ENCODE assay signal across 15 cellular contexts in genomic region chr10:18949391-18949790, GRCh38.
DNase-seq lines count a peak whose midpoint lies in the region; ATAC-seq and TF ChIP-seq lines count a peak whose summit lies in the region.
"Had no signal": no experiment of that assay in that cellular context is flagged by ENCODE, and none has a peak within 500 bp of the region (broad histone marks: within the 10 kb centered on the region; RNA-seq: fewer than 3 reads in every experiment).

No MANE protein-coding gene starts in this region.

- no peaks in the 10 kb centered on the region for H3K27me3 ChIP-seq in KMS-11 (ENCODE audit: insufficient read depth, low read depth)
- no peaks in the 10 kb centered on the region for H3K27me3 ChIP-seq in sigmoid colon
- no peaks in the 10 kb centered on the region for H3K27me3 ChIP-seq in Karpas-422 (ENCODE audit: low read length)
- H3K27me3 ChIP-seq: BE2C had no signal

- peak; percentile 30 for DNase-seq in amniotic epithelial cell (ENCODE audit: low read depth)
- DNase-seq in fibroblast of the aortic adventitia (ENCODE audit: low read depth) = peak; percentile 14
- no peak for DNase-seq in anterior cingulate cortex (lab: John Stamatoyannopoulos, UW)
- DNase-seq in sigmoid colon = no peak
- DNase-seq in Karpas-422 = no peak
- DNase-seq: BE2C; CD4-positive, alpha-beta memory T cell; DMS153; DMS79 treated with DMSO at 0.1 percent for 48 hours; EL; GM23248 had no signal

- no peak for TF ChIP-seq EP300 in sigmoid colon (IDR thresholded peaks at IDR 0.05)

- no peak for ATAC-seq in esophagus mucosa
- ATAC-seq: A549 had no signal

- no peaks in the 10 kb centered on the region for H3K9me3 ChIP-seq in sigmoid colon
- H3K9me3 ChIP-seq in Karpas-422 (ENCODE audit: low read length) = peaks cover 10% of the 10 kb centered on the region
- H3K9me3 ChIP-seq: A549, BE2C had no signal

- H3K36me3 ChIP-seq in KMS-11 (ENCODE audit: insufficient read depth) = no peaks in the 10 kb centered on the region
- H3K36me3 ChIP-seq in sigmoid colon = no peaks in the 10 kb centered on the region
- no peaks in the 10 kb centered on the region for H3K36me3 ChIP-seq in Karpas-422 (ENCODE audit: insufficient read depth, low read length)
- H3K36me3 ChIP-seq: BE2C had no signal

- H2AFZ ChIP-seq in KMS-11 (ENCODE audit: low read depth) (no peak overlapping the region), Karpas-422 (ENCODE audit: low read length) (no peak overlapping the region)
- H2AFZ ChIP-seq: GM23248 had no signal

- H3K4me1 ChIP-seq in KMS-11 (ENCODE audit: low read depth, poor library complexity, severe bottlenecking) (peaks cover 15% of the 10 kb centered on the region), sigmoid colon (no peaks in the 10 kb centered on the region), Karpas-422 (ENCODE audit: low read length) (no peaks in the 10 kb centered on the region)
- H3K4me1 ChIP-seq: A549, BE2C had no signal

- H3K4me3 ChIP-seq in KMS-11 (IDR thresholded peaks at IDR 0.05; ENCODE audit: insufficient read depth, low read depth, low read length) (no peak overlapping the region), fibroblast of the aortic adventitia (ENCODE audit: low read depth, low read length) (no peak overlapping the region), sigmoid colon (no peak overlapping the region), Karpas-422 (ENCODE audit: low read length) (no peak overlapping the region)
- H3K4me3 ChIP-seq: A549, GM23248 had no signal

- H3K27ac ChIP-seq in KMS-11 (no peak overlapping the region), sigmoid colon (no peak overlapping the region), Karpas-422 (ENCODE audit: low read length) (no peak overlapping the region)
- H3K27ac ChIP-seq: A549, C4-2B, GM23248 had no signal

- H3K4me2 ChIP-seq in KMS-11 = peak overlapping the region; percentile 22; the same call in 1 of the 2 replicates
- no peak overlapping the region for H3K4me2 ChIP-seq in Karpas-422 (ENCODE audit: low read depth, low read length, poor library complexity, severe bottlenecking)
- H3K4me2 ChIP-seq: A549 had no signal

- intact Hi-C loops in sigmoid colon (cut with DNase I) = no loop called here

- TF ChIP-seq POLR2A in sigmoid colon (IDR thresholded peaks at IDR 0.05) = no peak

- H4K20me1 ChIP-seq in KMS-11 (ENCODE audit: insufficient read depth) = no peaks in the 10 kb centered on the region
- no peaks in the 10 kb centered on the region for H4K20me1 ChIP-seq in Karpas-422 (ENCODE audit: insufficient read depth, low read depth, low read length)

- no peaks in the 10 kb centered on the region for H3K79me2 ChIP-seq in KMS-11 (ENCODE audit: insufficient read depth, low read depth)
- H3K79me2 ChIP-seq in Karpas-422 (ENCODE audit: low read length) = no peaks in the 10 kb centered on the region

- H3K9ac ChIP-seq in KMS-11 (no peak overlapping the region), Karpas-422 (ENCODE audit: low read length) (no peak overlapping the region)
- H3K9ac ChIP-seq: GM23248 had no signal

- no peaks in the 10 kb centered on the region for H3K9me2 ChIP-seq in Karpas-422 (replicated peaks; ENCODE audit: insufficient read depth, low read length)

- TF ChIP-seq CTCF in KMS-11 (conservative IDR thresholded peaks at IDR 0.05; ENCODE audit: low read depth, low read length) (no peak), fibroblast of the aortic adventitia (IDR thresholded peaks at IDR 0.05; ENCODE audit: insufficient read depth, low read length) (no peak), sigmoid colon (IDR thresholded peaks at IDR 0.05) (no peak)

Comparison
In these comparisons a context has a peak if more than half of its experiments do, and no peak if none do; other contexts are left out.
1. DNase-seq: peak in amniotic epithelial cell (single experiment) and fibroblast of the aortic adventitia (single experiment); none in anterior cingulate cortex (0 of 58), sigmoid colon (single experiment) and Karpas-422 (single experiment).